In the genomic region with DNA sequence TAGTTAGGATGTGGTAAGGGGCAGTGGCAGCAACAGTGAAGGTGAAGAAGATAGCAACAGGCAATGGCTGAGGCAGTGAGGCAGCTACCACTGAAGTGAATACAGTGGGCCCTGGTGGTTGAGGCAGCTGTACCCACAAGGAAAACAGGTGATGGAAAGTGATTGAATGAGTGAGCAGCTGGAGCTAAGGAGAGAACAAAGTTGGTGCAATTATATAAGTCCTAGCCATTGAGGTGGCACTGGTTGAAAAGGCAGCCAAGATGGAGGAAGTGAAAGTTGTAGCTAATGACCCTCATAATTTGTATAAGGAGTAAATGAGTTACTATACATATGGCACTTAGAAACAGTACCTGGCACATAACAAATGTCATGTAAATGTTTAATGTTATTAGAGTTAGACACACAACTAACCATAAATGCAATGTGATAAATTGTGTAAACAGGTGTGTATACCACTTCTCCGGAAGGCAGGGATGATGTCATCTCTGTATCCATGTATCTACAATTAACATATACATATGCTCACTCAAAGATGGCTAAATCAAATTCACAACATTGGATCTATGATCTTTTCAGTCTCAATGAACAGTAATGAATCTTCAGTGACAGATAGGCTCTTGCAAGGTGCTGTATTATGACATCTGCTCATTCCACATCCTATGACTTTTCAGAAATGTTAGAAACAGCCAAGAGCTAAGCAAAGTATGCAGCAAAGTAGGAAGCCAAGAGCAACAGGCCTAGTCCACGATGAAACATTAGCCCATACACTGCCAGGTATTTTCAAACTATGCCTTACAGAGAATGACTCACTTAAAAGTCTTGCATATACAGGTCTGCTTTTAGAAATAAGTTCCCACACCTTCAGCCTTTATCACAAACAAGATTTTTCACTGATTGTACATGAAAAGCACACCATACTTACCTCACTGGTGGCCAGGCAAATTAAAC, we compare ENCODE assay signal across 8 cellular contexts. TPM values are rescaled to one million over a fixed set of nuclear protein-coding genes. Genes with fewer than 3 reads are reported as not detected.
DNase-seq lines count a peak whose midpoint lies in the region; ATAC-seq and TF ChIP-seq lines count a peak whose summit lies in the region.

No MANE protein-coding gene starts in this region.

- no peak overlapping the region for H2AK5ac ChIP-seq in trophoblast cell (ENCODE audit: low read length)

- no peak overlapping the region for H3K4me3 ChIP-seq in CD8-positive, alpha-beta memory T cell (ENCODE audit: low read length)
- H3K4me3 ChIP-seq in trophoblast cell (ENCODE audit: low read depth, low read length): no peak overlapping the region

- H2BK120ac ChIP-seq in trophoblast cell (ENCODE audit: insufficient read depth, low read length, poor library complexity): no peak overlapping the region

- no peak overlapping the region for H3K4ac ChIP-seq in trophoblast cell (ENCODE audit: low read depth, low read length)

- no peak overlapping the region for H3K27ac ChIP-seq in CD8-positive, alpha-beta memory T cell (ENCODE audit: low read depth, low read length)
- H3K27ac ChIP-seq in trophoblast cell (ENCODE audit: low read depth, low read length): peak overlapping the region; percentile 32

- no peak for DNase-seq in CD8-positive, alpha-beta memory T cell
- DNase-seq in activated T-helper 1 cell treated with anti-CD3 and anti-CD28 coated beads, Interleukin-12 subunit alpha, Interleukin-12 subunit beta, Interleukin-2, Interleukin-4 antibody, amounts not matched to agents 30 ng/mL and 10 ng/mL and 1 ng/mL, durations not matched to agents 14 hours and 24 hours and 36 hours (ENCODE audit: low spot score): no peak
- peak; percentile 80 to 92 for DNase-seq in trophoblast cell
- DNase-seq in erythroblast (lab: John Stamatoyannopoulos, UW): no peak
- no peak for DNase-seq in T1000 (lab: John Stamatoyannopoulos, UW)
- DNase-seq in NK-92 treated with Interleukin-12 subunit alpha and Interleukin-12 subunit beta, amount 100 ng/mL, for 24 hours (lab: John Stamatoyannopoulos, UW): no peak

- no peak overlapping the region for H3K23ac ChIP-seq in trophoblast cell (ENCODE audit: low read length)

- H3K14ac ChIP-seq in trophoblast cell (ENCODE audit: low read length): no peak overlapping the region

- H3K36me3 ChIP-seq in CD8-positive, alpha-beta memory T cell (ENCODE audit: insufficient read depth, low read length): peaks cover under 1% of the 10 kb centered on the region
- H3K36me3 ChIP-seq in trophoblast cell (ENCODE audit: control insufficient read depth in 1 of 2, insufficient read depth in 2 of 2, low read length in 2 of 2): peaks cover 4% of the 10 kb centered on the region in 2 experiments

- no peak overlapping the region for H4K8ac ChIP-seq in trophoblast cell (ENCODE audit: low read depth, low read length)

- H3K4me3 Mint-ChIP-seq in CD8-positive, alpha-beta memory T cell: peak overlapping the region in 3 of 7 donors; percentile 2 to 24 (median 5)
- H3K4me3 Mint-ChIP-seq in activated T-helper 1 cell treated with anti-CD3 and anti-CD28 coated beads, Interleukin-12 subunit alpha, Interleukin-12 subunit beta, Interleukin-2, Interleukin-4 antibody, amounts not matched to agents 30 ng/mL and 10 ng/mL and 1 ng/mL, durations not matched to agents 14 hours and 24 hours and 36 hours: no peak overlapping the region

- no peak overlapping the region for H4K12ac ChIP-seq in trophoblast cell (ENCODE audit: low read depth, low read length)

- peaks cover 77% of the 10 kb centered on the region for H3K4me1 ChIP-seq in CD8-positive, alpha-beta memory T cell (ENCODE audit: insufficient read depth, low read length)
- H3K4me1 ChIP-seq in trophoblast cell (ENCODE audit: control insufficient read depth in 1 of 2, insufficient read depth in 2 of 2, low read length in 2 of 2): peaks cover 0 to 5% of the 10 kb centered on the region in 2 experiments

- intact Hi-C loops in activated T-helper 1 cell treated with anti-CD3 and anti-CD28 coated beads, Interleukin-12 subunit alpha, Interleukin-12 subunit beta, Interleukin-2, Interleukin-4 antibody, amounts not matched to agents 30 ng/mL and 10 ng/mL and 1 ng/mL, durations not matched to agents 14 hours and 24 hours and 36 hours (cut with micrococcal nuclease): no loop called here

- no peak overlapping the region for H4K91ac ChIP-seq in trophoblast cell (ENCODE audit: low read depth, low read length)

- TF ChIP-seq POLR2A in erythroblast (IDR thresholded peaks at IDR 0.05; ENCODE audit: low read length): no peak

- H3K4me2 ChIP-seq in trophoblast cell (ENCODE audit: low read length): no peak overlapping the region

- ATAC-seq in GM19468 (IDR thresholded peaks at IDR 0.05; ENCODE audit: extremely low read depth, unreplicated experiment): peak; percentile 80
- peak; percentile 86 for ATAC-seq in HG03460 (IDR thresholded peaks at IDR 0.05; ENCODE audit: unreplicated experiment)

- POLR2A ChIA-PET in CD8-positive, alpha-beta memory T cell (lab: Charles Lee): no interaction called here

- H3K9me3 Mint-ChIP-seq in CD8-positive, alpha-beta memory T cell: no peaks in the 10 kb centered on the region
- no peaks in the 10 kb centered on the region for H3K9me3 Mint-ChIP-seq in activated T-helper 1 cell treated with anti-CD3 and anti-CD28 coated beads, Interleukin-12 subunit alpha, Interleukin-12 subunit beta, Interleukin-2, Interleukin-4 antibody, amounts not matched to agents 30 ng/mL and 10 ng/mL and 1 ng/mL, durations not matched to agents 14 hours and 24 hours and 36 hours

- H3K79me2 ChIP-seq in trophoblast cell (ENCODE audit: control insufficient read depth, insufficient read depth, low read length, poor library complexity): no peaks in the 10 kb centered on the region

- CTCF ChIA-PET in CD8-positive, alpha-beta memory T cell (lab: Charles Lee): interaction anchor here (1.6 to 2.4 kb wide), 3 partner anchors 9 to 29 kb away, joined by 4 to 10 read pairs (median 5); no protein-coding TSS in a partner anchor

- peaks cover 80 to 85% (median 83%) of the 10 kb centered on the region in 3 donors for H3K4me1 Mint-ChIP-seq in CD8-positive, alpha-beta memory T cell
- peaks cover 84% of the 10 kb centered on the region for H3K4me1 Mint-ChIP-seq in activated T-helper 1 cell treated with anti-CD3 and anti-CD28 coated beads, Interleukin-12 subunit alpha, Interleukin-12 subunit beta, Interleukin-2, Interleukin-4 antibody, amounts not matched to agents 30 ng/mL and 10 ng/mL and 1 ng/mL, durations not matched to agents 14 hours and 24 hours and 36 hours (ENCODE audit: low read depth)

- no peak overlapping the region for H2BK12ac ChIP-seq in trophoblast cell (ENCODE audit: low read length)

- no peaks in the 10 kb centered on the region for H3K79me1 ChIP-seq in trophoblast cell (ENCODE audit: low read length)

- no peak overlapping the region for H3K18ac ChIP-seq in trophoblast cell (ENCODE audit: low read length)

- WGBS in trophoblast cell (ENCODE audit: extremely low coverage, insufficient coverage, insufficient read length): no CpG with 5 or more reads among the region's 2 CpGs

- H3K9me3 ChIP-seq in CD8-positive, alpha-beta memory T cell (ENCODE audit: low read length): no peaks in the 10 kb centered on the region
- H3K9me3 ChIP-seq in trophoblast cell (ENCODE audit: insufficient read depth, low read depth, low read length): no peaks in the 10 kb centered on the region

- H3K27ac Mint-ChIP-seq in CD8-positive, alpha-beta memory T cell: peak overlapping the region; percentile 40 to 88 (median 75)
- H3K27ac Mint-ChIP-seq in activated T-helper 1 cell treated with anti-CD3 and anti-CD28 coated beads, Interleukin-12 subunit alpha, Interleukin-12 subunit beta, Interleukin-2, Interleukin-4 antibody, amounts not matched to agents 30 ng/mL and 10 ng/mL and 1 ng/mL, durations not matched to agents 14 hours and 24 hours and 36 hours: peak overlapping the region; percentile 53

- no peak overlapping the region for H3K9ac ChIP-seq in trophoblast cell (ENCODE audit: low read length)

- H3K27me3 ChIP-seq in CD8-positive, alpha-beta memory T cell (ENCODE audit: insufficient read depth, low read length, poor library complexity, severe bottlenecking): no peaks in the 10 kb centered on the region
- no peaks in the 10 kb centered on the region for H3K27me3 ChIP-seq in trophoblast cell (ENCODE audit: insufficient read depth, low read length)

- peaks cover 12 to 34% (median 25%) of the 10 kb centered on the region in 3 donors for H3K36me3 Mint-ChIP-seq in CD8-positive, alpha-beta memory T cell
- H3K36me3 Mint-ChIP-seq in activated T-helper 1 cell treated with anti-CD3 and anti-CD28 coated beads, Interleukin-12 subunit alpha, Interleukin-12 subunit beta, Interleukin-2, Interleukin-4 antibody, amounts not matched to agents 30 ng/mL and 10 ng/mL and 1 ng/mL, durations not matched to agents 14 hours and 24 hours and 36 hours (ENCODE audit: low read depth): peaks cover 55% of the 10 kb centered on the region

- no peak overlapping the region for H2BK5ac ChIP-seq in trophoblast cell (ENCODE audit: low read depth, low read length, poor library complexity)

- H2AFZ ChIP-seq in trophoblast cell (ENCODE audit: insufficient read depth, low read length, poor library complexity): no peak overlapping the region

- H3K27me3 Mint-ChIP-seq in CD8-positive, alpha-beta memory T cell: no peaks in the 10 kb centered on the region
- no peaks in the 10 kb centered on the region for H3K27me3 Mint-ChIP-seq in activated T-helper 1 cell treated with anti-CD3 and anti-CD28 coated beads, Interleukin-12 subunit alpha, Interleukin-12 subunit beta, Interleukin-2, Interleukin-4 antibody, amounts not matched to agents 30 ng/mL and 10 ng/mL and 1 ng/mL, durations not matched to agents 14 hours and 24 hours and 36 hours (ENCODE audit: insufficient read depth)

RNA-seq across cellular contexts. Expression of a gene that starts 10.7 kb away (rescaled TPM):
- total RNA-seq in CD8-positive, alpha-beta memory T cell: 10 to 100 TPM; 50.2 to 56.1 TPM
- 29.7 TPM for polyA plus RNA-seq in CD8-positive, alpha-beta memory T cell
- total RNA-seq in activated T-helper 1 cell treated with anti-CD3 and anti-CD28 coated beads, Interleukin-12 subunit alpha, Interleukin-12 subunit beta, Interleukin-2, Interleukin-4 antibody, amounts not matched to agents 30 ng/mL and 10 ng/mL and 1 ng/mL, durations not matched to agents 14 hours and 24 hours and 36 hours: 85.1 and 93.2 TPM in 2 replicates
- 48.2 and 48.7 TPM in 2 replicates for polyA plus RNA-seq in trophoblast cell (2013)

Comparison
In these comparisons a context has a peak if more than half of its experiments do, and no peak if none do; other contexts are left out.
1. DNase-seq: peak in trophoblast cell (2 of 2); none in CD8-positive, alpha-beta memory T cell (0 of 5), activated T-helper 1 cell treated with anti-CD3 and anti-CD28 coated beads, Interleukin-12 subunit alpha, Interleukin-12 subunit beta, Interleukin-2, Interleukin-4 antibody, amounts not matched to agents 30 ng/mL and 10 ng/mL and 1 ng/mL, durations not matched to agents 14 hours and 24 hours and 36 hours (single experiment), erythroblast (0 of 2), T1000 (single experiment) and NK-92 treated with Interleukin-12 subunit alpha and Interleukin-12 subunit beta, amount 100 ng/mL, for 24 hours (single experiment).